Comparison of ENCODE assay signal across 19 cellular contexts in genomic region chr11:33211153-33211552, GRCh38.
"Had no signal": no experiment of that assay in that cellular context is flagged by ENCODE, and none has a peak within 500 bp of the region (broad histone marks: within the 10 kb centered on the region; RNA-seq: fewer than 3 reads in every experiment).

No MANE protein-coding gene starts in this region.

- H3K27ac Mint-ChIP-seq: activated CD4-positive, alpha-beta memory T cell treated with anti-CD3 and anti-CD28 coated beads for 36 hours; activated CD4-positive, alpha-beta T cell treated with anti-CD3 and anti-CD28 coated beads for 36 hours; naive B cell had no signal

- H3K27ac ChIP-seq: gastrocnemius medialis, vagina, VCaP had no signal

- H3K27me3 ChIP-seq: adrenal gland, gastrocnemius medialis, heart right ventricle, tibial nerve, vagina had no signal

- H3K36me3 Mint-ChIP-seq: activated CD4-positive, alpha-beta memory T cell treated with anti-CD3 and anti-CD28 coated beads for 36 hours; naive B cell had no signal

- H3K36me3 ChIP-seq: adrenal gland, gastrocnemius medialis, heart right ventricle, tibial nerve, vagina had no signal

- H3K4me3 ChIP-seq: adrenal gland, gastrocnemius medialis, skin epidermis, tibial nerve, vagina had no signal

- H3K9me3 ChIP-seq: adrenal gland, gastrocnemius medialis, heart right ventricle, tibial nerve, vagina had no signal

- H3K27me3 Mint-ChIP-seq: naive B cell had no signal

- H3K4me3 Mint-ChIP-seq: activated CD4-positive, alpha-beta memory T cell treated with anti-CD3 and anti-CD28 coated beads for 36 hours; activated CD4-positive, alpha-beta T cell treated with anti-CD3 and anti-CD28 coated beads for 36 hours; activated T-cell treated with anti-CD3 and anti-CD28 coated beads, Interleukin-2, amount 50 U/mL, for 4 hours; naive B cell had no signal

- H3K4me1 ChIP-seq: adrenal gland, gastrocnemius medialis, vagina had no signal

- DNase-seq: activated CD4-positive, alpha-beta memory T cell treated with anti-CD3 and anti-CD28 coated beads for 36 hours; activated CD4-positive, alpha-beta T cell treated with anti-CD3 and anti-CD28 coated beads for 36 hours; activated effector memory CD4-positive, alpha-beta T cell treated with Interleukin-2 at 50 U/mL for 16 hours; activated naive CD4-positive, alpha-beta T cell treated with anti-CD3 and anti-CD28 coated beads, Interleukin-2, amount 50 U/mL, for 16 hours; activated T-cell treated with anti-CD3 and anti-CD28 coated beads, Interleukin-2, amount 50 U/mL, for 4 hours; erythroblast; gastrocnemius medialis; heart right ventricle; left colon; naive B cell; stimulated activated CD4-positive, alpha-beta T cell treated with anti-CD3 and anti-CD28 coated beads, Interleukin-4, amount 100 ng/mL, for 4 hours; stimulated activated CD8-positive, alpha-beta memory T cell treated with anti-CD3 and anti-CD28 coated beads, Interleukin-4, amount 100 ng/mL, for 48 hours; stimulated activated naive CD4-positive, alpha-beta T cell treated with Interleukin-2 at 50 U/mL for 16 hours; substantia nigra had no signal

- H3K9me3 Mint-ChIP-seq: activated CD4-positive, alpha-beta memory T cell treated with anti-CD3 and anti-CD28 coated beads for 36 hours; activated T-cell treated with anti-CD3 and anti-CD28 coated beads, Interleukin-2, amount 50 U/mL, for 4 hours had no signal

- H3K4me1 Mint-ChIP-seq: activated CD4-positive, alpha-beta T cell treated with anti-CD3 and anti-CD28 coated beads for 36 hours; naive B cell had no signal

- ATAC-seq: activated CD4-positive, alpha-beta T cell treated with anti-CD3 and anti-CD28 coated beads for 36 hours; activated T-cell treated with anti-CD3 and anti-CD28 coated beads, Interleukin-2, amount 50 U/mL, for 4 hours; gastrocnemius medialis; heart right ventricle; left colon had no signal
